Comparison of ENCODE assay signal across 1 cellular context in the genomic region with DNA sequence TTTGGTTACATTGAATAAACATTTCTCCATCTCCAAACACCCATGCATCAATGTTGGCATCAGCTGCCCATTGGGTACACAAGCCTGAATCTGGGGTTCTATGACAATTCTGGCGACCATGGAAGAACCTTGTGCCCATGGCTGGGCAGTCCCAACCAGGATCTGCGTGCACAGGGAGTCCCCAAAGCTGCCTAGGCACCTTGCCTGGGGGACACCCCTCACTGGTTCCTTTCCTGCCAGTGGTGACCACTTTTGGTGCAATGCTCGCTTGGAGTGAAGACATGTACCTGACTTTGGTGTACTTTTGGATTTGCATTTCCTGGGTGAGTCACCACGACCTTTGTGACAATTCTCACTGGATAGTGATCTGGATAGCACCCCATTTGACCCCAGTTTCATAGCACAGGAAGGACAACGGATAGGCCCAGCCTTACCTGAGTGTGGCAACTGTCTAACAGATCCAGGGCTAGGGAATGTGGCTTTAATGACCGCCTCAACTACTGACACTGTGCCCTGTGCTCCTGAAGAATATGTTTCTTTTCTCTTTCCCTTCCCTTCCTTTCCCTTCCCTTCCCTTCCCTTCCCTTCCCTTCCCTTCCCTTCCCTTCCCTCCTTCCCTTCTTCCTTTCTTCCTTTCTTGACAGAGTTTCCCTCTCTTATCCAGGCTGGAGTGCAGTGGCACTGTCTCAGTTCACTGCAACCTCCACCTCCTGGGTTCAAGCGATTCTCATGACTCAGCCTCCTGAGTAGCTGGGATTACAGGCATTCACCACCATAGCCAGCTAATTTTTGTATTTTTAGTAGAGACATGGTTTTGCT.
TF ChIP-seq lines count a peak whose summit lies in the region.

No MANE protein-coding gene starts in this region.

TF ChIP-seq in HepG2, 621 proteins besides CTCF, POLR2A, EP300 and RAD21:
- no peak for TF ChIP-seq JUN (CRISPR knock-in tag; IDR thresholded peaks at IDR 0.05)
- peak; percentile 86; the same call in 1 of the 2 replicates for TF ChIP-seq PCBP1 (IDR thresholded peaks at IDR 0.05; ENCODE audit: borderline replicate concordance, low read depth, low read length)
- peak; percentile 31; the same call in 1 of the 2 replicates for TF ChIP-seq RXRB (CRISPR knock-in tag; IDR thresholded peaks at IDR 0.05; ENCODE audit: borderline replicate concordance)
- TF ChIP-seq, protein P1, sequence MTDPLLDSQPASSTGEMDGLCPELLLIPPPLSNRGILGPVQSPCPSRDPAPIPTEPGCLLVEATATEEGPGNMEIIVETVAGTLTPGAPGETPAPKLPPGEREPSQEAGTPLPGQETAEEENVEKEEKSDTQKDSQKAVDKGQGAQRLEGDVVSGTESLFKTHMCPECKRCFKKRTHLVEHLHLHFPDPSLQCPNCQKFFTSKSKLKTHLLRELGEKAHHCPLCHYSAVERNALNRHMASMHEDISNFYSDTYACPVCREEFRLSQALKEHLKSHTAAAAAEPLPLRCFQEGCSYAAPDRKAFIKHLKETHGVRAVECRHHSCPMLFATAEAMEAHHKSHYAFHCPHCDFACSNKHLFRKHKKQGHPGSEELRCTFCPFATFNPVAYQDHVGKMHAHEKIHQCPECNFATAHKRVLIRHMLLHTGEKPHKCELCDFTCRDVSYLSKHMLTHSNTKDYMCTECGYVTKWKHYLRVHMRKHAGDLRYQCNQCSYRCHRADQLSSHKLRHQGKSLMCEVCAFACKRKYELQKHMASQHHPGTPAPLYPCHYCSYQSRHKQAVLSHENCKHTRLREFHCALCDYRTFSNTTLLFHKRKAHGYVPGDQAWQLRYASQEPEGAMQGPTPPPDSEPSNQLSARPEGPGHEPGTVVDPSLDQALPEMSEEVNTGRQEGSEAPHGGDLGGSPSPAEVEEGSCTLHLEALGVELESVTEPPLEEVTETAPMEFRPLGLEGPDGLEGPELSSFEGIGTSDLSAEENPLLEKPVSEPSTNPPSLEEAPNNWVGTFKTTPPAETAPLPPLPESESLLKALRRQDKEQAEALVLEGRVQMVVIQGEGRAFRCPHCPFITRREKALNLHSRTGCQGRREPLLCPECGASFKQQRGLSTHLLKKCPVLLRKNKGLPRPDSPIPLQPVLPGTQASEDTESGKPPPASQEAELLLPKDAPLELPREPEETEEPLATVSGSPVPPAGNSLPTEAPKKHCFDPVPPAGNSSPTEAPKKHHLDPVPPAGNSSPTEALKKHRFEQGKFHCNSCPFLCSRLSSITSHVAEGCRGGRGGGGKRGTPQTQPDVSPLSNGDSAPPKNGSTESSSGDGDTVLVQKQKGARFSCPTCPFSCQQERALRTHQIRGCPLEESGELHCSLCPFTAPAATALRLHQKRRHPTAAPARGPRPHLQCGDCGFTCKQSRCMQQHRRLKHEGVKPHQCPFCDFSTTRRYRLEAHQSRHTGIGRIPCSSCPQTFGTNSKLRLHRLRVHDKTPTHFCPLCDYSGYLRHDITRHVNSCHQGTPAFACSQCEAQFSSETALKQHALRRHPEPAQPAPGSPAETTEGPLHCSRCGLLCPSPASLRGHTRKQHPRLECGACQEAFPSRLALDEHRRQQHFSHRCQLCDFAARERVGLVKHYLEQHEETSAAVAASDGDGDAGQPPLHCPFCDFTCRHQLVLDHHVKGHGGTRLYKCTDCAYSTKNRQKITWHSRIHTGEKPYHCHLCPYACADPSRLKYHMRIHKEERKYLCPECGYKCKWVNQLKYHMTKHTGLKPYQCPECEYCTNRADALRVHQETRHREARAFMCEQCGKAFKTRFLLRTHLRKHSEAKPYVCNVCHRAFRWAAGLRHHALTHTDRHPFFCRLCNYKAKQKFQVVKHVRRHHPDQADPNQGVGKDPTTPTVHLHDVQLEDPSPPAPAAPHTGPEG (CRISPR knock-in tag; IDR thresholded peaks at IDR 0.05), result no peak
- peak; percentile 66 for TF ChIP-seq PPARG (CRISPR knock-in tag; conservative IDR thresholded peaks at IDR 0.05)
- TF ChIP-seq NR1H2 (CRISPR knock-in tag; IDR thresholded peaks at IDR 0.05; ENCODE audit: borderline replicate concordance, low read depth), result no peak
- TF ChIP-seq, protein P2, sequence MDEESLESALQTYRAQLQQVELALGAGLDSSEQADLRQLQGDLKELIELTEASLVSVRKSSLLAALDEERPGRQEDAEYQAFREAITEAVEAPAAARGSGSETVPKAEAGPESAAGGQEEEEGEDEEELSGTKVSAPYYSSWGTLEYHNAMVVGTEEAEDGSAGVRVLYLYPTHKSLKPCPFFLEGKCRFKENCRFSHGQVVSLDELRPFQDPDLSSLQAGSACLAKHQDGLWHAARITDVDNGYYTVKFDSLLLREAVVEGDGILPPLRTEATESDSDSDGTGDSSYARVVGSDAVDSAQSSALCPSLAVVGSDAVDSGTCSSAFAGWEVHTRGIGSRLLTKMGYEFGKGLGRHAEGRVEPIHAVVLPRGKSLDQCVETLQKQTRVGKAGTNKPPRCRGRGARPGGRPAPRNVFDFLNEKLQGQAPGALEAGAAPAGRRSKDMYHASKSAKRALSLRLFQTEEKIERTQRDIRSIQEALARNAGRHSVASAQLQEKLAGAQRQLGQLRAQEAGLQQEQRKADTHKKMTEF (CRISPR knock-in tag; IDR thresholded peaks at IDR 0.05), result no peak
- TF ChIP-seq HNRNPK (IDR thresholded peaks at IDR 0.05; ENCODE audit: low read depth, low read length, poor library complexity, severe bottlenecking), result peak; percentile 98
- TF ChIP-seq ZNF207 (IDR thresholded peaks at IDR 0.05; ENCODE audit: borderline replicate concordance), result no peak
- no peak for TF ChIP-seq CENPT (CRISPR knock-in tag; IDR thresholded peaks at IDR 0.05; ENCODE audit: low read depth)
- peak; percentile 83 for TF ChIP-seq FOSL2 (CRISPR knock-in tag; IDR thresholded peaks at IDR 0.05)
- TF ChIP-seq ZSCAN31 (CRISPR knock-in tag; IDR thresholded peaks at IDR 0.05; ENCODE audit: low read depth), result no peak
- TF ChIP-seq PCBP2 (optimal IDR thresholded peaks at IDR 0.05; ENCODE audit: low read depth, low read length, poor library complexity, severe bottlenecking), result peak; percentile 83
- no peak for TF ChIP-seq BCL6 (CRISPR knock-in tag; IDR thresholded peaks at IDR 0.05)
- no peak for TF ChIP-seq CBX2 (IDR thresholded peaks at IDR 0.05; ENCODE audit: low read depth, low read length)
- TF ChIP-seq CBX2 (CRISPR knock-in tag; IDR thresholded peaks at IDR 0.05; ENCODE audit: low read depth), result no peak
- peak; percentile 42; the same call in 1 of the 2 replicates for TF ChIP-seq RARA (CRISPR knock-in tag; IDR thresholded peaks at IDR 0.05)
- TF ChIP-seq ZNF777 (CRISPR knock-in tag; IDR thresholded peaks at IDR 0.05), result no peak
